23 cellular contexts compared by ENCODE assay signal in genomic region chr2:3319745-3320566, GRCh38.
"Had no signal": no experiment of that assay in that cellular context is flagged by ENCODE, and none has a peak within 500 bp of the region (broad histone marks: within the 10 kb centered on the region; RNA-seq: fewer than 3 reads in every experiment).

No MANE protein-coding gene starts in this region.

- DNase-seq: activated B cell treated with CpG ODN at 0.5 μM for 24 hours; activated CD4-positive, alpha-beta T cell treated with anti-CD3 and anti-CD28 coated beads for 36 hours; activated CD4-positive, alpha-beta T cell treated with anti-CD3 and anti-CD28 coated beads, Interleukin-2, amount 50 U/mL, for 48 hours; activated CD8-positive, alpha-beta memory T cell treated with anti-CD3 and anti-CD28 coated beads, Interleukin-2, amount 50 U/mL, for 48 hours; activated naive CD4-positive, alpha-beta T cell treated with anti-CD3 and anti-CD28 coated beads for 36 hours; activated naive CD8-positive, alpha-beta T cell treated with anti-CD3 and anti-CD28 coated beads, Interleukin-2, amount 10 ng/mL, durations not matched to agents 7 days and 5 days; activated T-cell treated with anti-CD3 and anti-CD28 coated beads, Interleukin-2, amount 50 U/mL, for 4 hours; amygdala; cortex of kidney; islet precursor cell; left colon; mesendoderm; naive B cell; stimulated activated CD4-positive, alpha-beta T cell treated with anti-CD3 and anti-CD28 coated beads, Interleukin-2, amount 100 ng/mL, for 24 hours; T-helper 9 cell; upper lobe of left lung had no signal

- H3K36me3 ChIP-seq: prostate gland, right atrium auricular region had no signal

- H3K27ac Mint-ChIP-seq: activated B cell treated with CpG ODN at 0.5 μM for 24 hours; activated CD4-positive, alpha-beta T cell treated with anti-CD3 and anti-CD28 coated beads for 36 hours; activated naive CD4-positive, alpha-beta T cell treated with anti-CD3 and anti-CD28 coated beads for 36 hours; activated naive CD8-positive, alpha-beta T cell treated with anti-CD3 and anti-CD28 coated beads, Interleukin-2, amount 10 ng/mL, durations not matched to agents 7 days and 5 days; activated T-helper 2 cell treated with anti-CD3 and anti-CD28 coated beads, Interferon-gamma antibody, Interleukin-2, Interleukin-4, amounts not matched to agents 10 μg/mL and 5 μg/mL and 100 μg/mL, durations not matched to agents 14 hours and 24 hours and 36 hours; stimulated activated effector memory CD8-positive, alpha-beta T cell treated with anti-CD3 and anti-CD28 coated beads, Interleukin-12 subunit alpha, Interleukin-12 subunit beta, amount 100 ng/mL, for 72 hours had no signal

- H3K4me3 ChIP-seq: heart left ventricle, prostate gland, right atrium auricular region, skin epidermis, upper lobe of left lung had no signal

- H3K9me3 ChIP-seq: heart left ventricle, prostate gland, right atrium auricular region, upper lobe of left lung had no signal

- H3K4me1 ChIP-seq: heart left ventricle, prostate gland, right atrium auricular region, upper lobe of left lung had no signal

- H3K4me1 Mint-ChIP-seq: activated B cell treated with CpG ODN at 0.5 μM for 24 hours; activated CD4-positive, alpha-beta T cell treated with anti-CD3 and anti-CD28 coated beads for 36 hours; activated naive CD8-positive, alpha-beta T cell treated with anti-CD3 and anti-CD28 coated beads, Interleukin-2, amount 10 ng/mL, durations not matched to agents 7 days and 5 days had no signal

- H3K27ac ChIP-seq: heart left ventricle, prostate gland, right atrium auricular region, skin epidermis, upper lobe of left lung had no signal

- H3K27me3 ChIP-seq: heart left ventricle, right atrium auricular region, upper lobe of left lung had no signal

- FAIRE-seq: bronchial epithelial cell had no signal

- H3K4me3 Mint-ChIP-seq: activated B cell treated with CpG ODN at 0.5 μM for 24 hours; activated CD4-positive, alpha-beta T cell treated with anti-CD3 and anti-CD28 coated beads for 36 hours; activated naive CD4-positive, alpha-beta T cell treated with anti-CD3 and anti-CD28 coated beads for 36 hours; activated naive CD8-positive, alpha-beta T cell treated with anti-CD3 and anti-CD28 coated beads, Interleukin-2, amount 10 ng/mL, durations not matched to agents 7 days and 5 days; activated T-cell treated with anti-CD3 and anti-CD28 coated beads, Interleukin-2, amount 50 U/mL, for 4 hours; naive B cell; stimulated activated effector memory CD8-positive, alpha-beta T cell treated with anti-CD3 and anti-CD28 coated beads, Interleukin-12 subunit alpha, Interleukin-12 subunit beta, amount 100 ng/mL, for 72 hours had no signal

- H3K27me3 Mint-ChIP-seq: activated B cell treated with CpG ODN at 0.5 μM for 24 hours; activated CD4-positive, alpha-beta T cell treated with anti-CD3 and anti-CD28 coated beads for 36 hours; activated naive CD8-positive, alpha-beta T cell treated with anti-CD3 and anti-CD28 coated beads, Interleukin-2, amount 10 ng/mL, durations not matched to agents 7 days and 5 days; naive B cell had no signal

- ATAC-seq: activated CD4-positive, alpha-beta T cell treated with anti-CD3 and anti-CD28 coated beads for 36 hours; activated T-cell treated with anti-CD3 and anti-CD28 coated beads, Interleukin-2, amount 50 U/mL, for 4 hours; heart left ventricle; left colon; stimulated activated effector memory CD8-positive, alpha-beta T cell treated with anti-CD3 and anti-CD28 coated beads, Interleukin-12 subunit alpha, Interleukin-12 subunit beta, amount 100 ng/mL, for 72 hours had no signal

- H3K9me3 Mint-ChIP-seq: activated B cell treated with CpG ODN at 0.5 μM for 24 hours; activated naive CD4-positive, alpha-beta T cell treated with anti-CD3 and anti-CD28 coated beads for 36 hours; activated naive CD8-positive, alpha-beta T cell treated with anti-CD3 and anti-CD28 coated beads, Interleukin-2, amount 10 ng/mL, durations not matched to agents 7 days and 5 days; activated T-cell treated with anti-CD3 and anti-CD28 coated beads, Interleukin-2, amount 50 U/mL, for 4 hours; activated T-helper 2 cell treated with anti-CD3 and anti-CD28 coated beads, Interferon-gamma antibody, Interleukin-2, Interleukin-4, amounts not matched to agents 10 μg/mL and 5 μg/mL and 100 μg/mL, durations not matched to agents 14 hours and 24 hours and 36 hours; naive B cell; stimulated activated effector memory CD8-positive, alpha-beta T cell treated with anti-CD3 and anti-CD28 coated beads, Interleukin-12 subunit alpha, Interleukin-12 subunit beta, amount 100 ng/mL, for 72 hours had no signal
